ENCODE assay signal across 1 cellular context in the genomic region with DNA sequence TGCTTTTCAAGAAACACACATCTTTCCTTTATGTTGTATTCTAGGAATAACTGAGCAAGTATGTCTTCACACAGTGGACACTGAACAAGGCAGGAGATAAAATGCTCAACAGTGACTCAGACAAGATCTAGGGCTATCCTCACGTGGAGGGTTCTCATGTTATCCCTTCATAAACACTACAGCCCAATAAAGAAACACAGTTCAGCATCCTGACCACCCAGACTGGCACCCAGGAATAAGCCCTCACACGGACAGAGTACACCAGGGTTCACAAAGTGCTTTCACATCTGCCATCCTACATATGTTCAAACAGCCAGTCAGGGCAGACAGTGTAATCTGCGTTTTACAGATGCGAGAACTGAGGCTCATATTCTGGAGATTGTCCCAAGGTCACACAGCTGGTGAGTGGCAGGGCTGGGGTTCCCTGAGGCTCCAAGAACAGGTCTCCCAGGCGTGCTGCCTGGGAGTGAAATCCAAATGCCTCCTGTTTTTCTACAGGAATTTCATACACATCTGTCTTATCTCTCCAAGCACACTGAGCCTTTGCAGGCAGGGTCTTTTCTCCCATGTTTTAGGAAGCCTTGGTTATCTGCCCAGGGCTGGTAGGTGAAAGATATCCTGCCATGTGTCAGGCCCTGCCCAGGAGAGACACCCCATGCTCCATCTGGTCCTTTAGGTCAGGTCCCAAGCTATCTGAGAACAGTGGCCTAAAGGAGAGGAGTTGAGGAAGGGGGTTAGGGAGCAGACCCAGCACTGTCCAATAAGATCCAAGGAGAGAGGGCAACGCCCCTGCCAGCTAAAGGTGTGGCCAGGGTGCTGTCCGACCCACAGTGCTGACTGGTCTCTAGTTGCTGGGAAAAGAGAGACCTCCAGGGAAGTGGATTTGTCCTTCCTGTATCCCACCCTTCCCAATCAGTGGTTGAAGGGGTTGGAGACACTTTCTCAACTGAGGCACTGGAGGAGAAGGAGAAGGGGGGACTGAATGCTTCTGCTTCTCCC.
TF ChIP-seq lines count a peak whose summit lies in the region.

No MANE protein-coding gene starts in this region.

TF ChIP-seq in H1, 55 proteins besides CTCF, POLR2A, EP300 and RAD21:
- TF ChIP-seq KDM1A (IDR thresholded peaks at IDR 0.05; ENCODE audit: borderline replicate concordance, low read length) (no peak), SIN3A (conservative IDR thresholded peaks at IDR 0.05 in 1 of 2, IDR thresholded peaks at IDR 0.05 in 1 of 2; ENCODE audit: low read depth in 1 of 2, low read length in 2 of 2) (peak; percentile 79 to 86; a peak in 3 of 4 replicates), POLR2AphosphoS5 (IDR thresholded peaks at IDR 0.05; ENCODE audit: low read depth, low read length) (no peak), CREB1 (IDR thresholded peaks at IDR 0.05) (no peak)
- TF ChIP-seq, protein P1, sequence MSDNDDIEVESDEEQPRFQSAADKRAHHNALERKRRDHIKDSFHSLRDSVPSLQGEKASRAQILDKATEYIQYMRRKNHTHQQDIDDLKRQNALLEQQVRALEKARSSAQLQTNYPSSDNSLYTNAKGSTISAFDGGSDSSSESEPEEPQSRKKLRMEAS (IDR thresholded peaks at IDR 0.05), result peak; percentile 41
- TF ChIP-seq, protein P2, sequence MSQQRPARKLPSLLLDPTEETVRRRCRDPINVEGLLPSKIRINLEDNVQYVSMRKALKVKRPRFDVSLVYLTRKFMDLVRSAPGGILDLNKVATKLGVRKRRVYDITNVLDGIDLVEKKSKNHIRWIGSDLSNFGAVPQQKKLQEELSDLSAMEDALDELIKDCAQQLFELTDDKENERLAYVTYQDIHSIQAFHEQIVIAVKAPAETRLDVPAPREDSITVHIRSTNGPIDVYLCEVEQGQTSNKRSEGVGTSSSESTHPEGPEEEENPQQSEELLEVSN (IDR thresholded peaks at IDR 0.05), result no peak
